Comparison of ENCODE assay signal across 10 cellular contexts in the genomic region with DNA sequence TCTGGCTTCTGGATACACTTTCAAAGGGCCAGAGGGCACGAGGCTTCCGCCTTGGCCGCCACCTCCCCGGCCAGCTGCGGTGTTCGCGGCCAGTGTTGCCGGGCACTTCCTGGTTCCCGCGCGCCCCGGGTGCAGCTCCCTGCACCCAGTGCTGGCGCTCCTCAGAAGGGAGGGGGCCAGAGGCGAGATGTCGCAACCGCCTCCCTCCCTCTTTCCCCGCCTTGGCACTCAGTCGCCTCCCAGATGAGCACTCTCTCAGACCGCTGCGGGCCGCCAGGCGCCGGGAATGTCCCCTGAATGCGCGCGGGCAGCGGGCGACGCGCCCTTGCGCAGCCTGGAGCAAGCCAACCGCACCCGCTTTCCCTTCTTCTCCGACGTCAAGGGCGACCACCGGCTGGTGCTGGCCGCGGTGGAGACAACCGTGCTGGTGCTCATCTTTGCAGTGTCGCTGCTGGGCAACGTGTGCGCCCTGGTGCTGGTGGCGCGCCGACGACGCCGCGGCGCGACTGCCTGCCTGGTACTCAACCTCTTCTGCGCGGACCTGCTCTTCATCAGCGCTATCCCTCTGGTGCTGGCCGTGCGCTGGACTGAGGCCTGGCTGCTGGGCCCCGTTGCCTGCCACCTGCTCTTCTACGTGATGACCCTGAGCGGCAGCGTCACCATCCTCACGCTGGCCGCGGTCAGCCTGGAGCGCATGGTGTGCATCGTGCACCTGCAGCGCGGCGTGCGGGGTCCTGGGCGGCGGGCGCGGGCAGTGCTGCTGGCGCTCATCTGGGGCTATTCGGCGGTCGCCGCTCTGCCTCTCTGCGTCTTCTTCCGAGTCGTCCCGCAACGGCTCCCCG. TPM values are rescaled to one million over a fixed set of nuclear protein-coding genes. Genes with fewer than 3 reads are reported as not detected.
A peak's percentile ranks its signal among the peaks of the same experiment; 100 is the strongest.
DNase-seq lines count a peak whose midpoint lies in the region; ATAC-seq and FAIRE-seq lines count a peak whose summit lies in the region.
"Had no signal": no experiment of that assay in that cellular context is flagged by ENCODE, and none has a peak within 500 bp of the region (broad histone marks: within the 10 kb centered on the region; RNA-seq: fewer than 3 reads in every experiment).

A gene (plus strand): TSS at position 231 of the 842 bp plus-strand sequence. CDS start 56 bp downstream, at position 287.

- peak within 1 kb of the TSS in 1 of 2 donors; percentile 5 for H3K4me3 ChIP-seq in aorta (ENCODE audit: low read length in 2 of 2)

- DNase-seq in T-helper 2 cell treated with Interferon-gamma antibody and Interleukin-4, amounts not matched to agents 5 μg/mL and 100 μg/mL, for 36 hours (ENCODE audit: low spot score) = no peak
- DNase-seq in T-helper 2 cell (no peak), ecto neural progenitor cell (ENCODE audit: low spot score) (peak; percentile 77), mucosa of gallbladder (ENCODE audit: low spot score) (peak; percentile 69), aorta (peak in 1 of 2 donors; percentile 76), HUDEP-2 (lab: John Stamatoyannopoulos, UW; ENCODE audit: unreplicated experiment in 76 of 76) (no peak), GM19239 (ENCODE audit: insufficient read length, low spot score) (no peak)
- DNase-seq: CD4-positive, CD25-positive, alpha-beta regulatory T cell had no signal

- peak; percentile 57 for ATAC-seq in aorta (ENCODE audit: low FRiP score)
- ATAC-seq in activated CD4-positive, CD25-positive, alpha-beta regulatory T cell treated with anti-CD3 and anti-CD28 coated beads, Interleukin-2, amount 50 U/mL, for 24 hours = no peak

- 0 to 1% methylated on average over 74 to 85 of the region's 85 CpGs for WGBS in aorta, 2 donors

- intact Hi-C loops in aorta (cut with DNase I) = no loop called here

- H3K4me1 Mint-ChIP-seq in T-helper 2 cell treated with Interferon-gamma antibody and Interleukin-4, amounts not matched to agents 5 μg/mL and 100 μg/mL, for 36 hours (ENCODE audit: low read depth) = no peaks in the 10 kb centered on the region

- no peak within 1 kb of the TSS for H3K27ac ChIP-seq in aorta (ENCODE audit: low read depth in 1 of 2, low read length in 2 of 2)

- H3K27me3 ChIP-seq in aorta (ENCODE audit: control insufficient read depth in 1 of 2, insufficient read depth in 2 of 2, low read length in 1 of 2) = no peaks in the 10 kb centered on the region

- FAIRE-seq in GM19239 (lab: Jason Lieb, UNC) = no peak

- H3K9me3 Mint-ChIP-seq in T-helper 2 cell treated with Interferon-gamma antibody and Interleukin-4, amounts not matched to agents 5 μg/mL and 100 μg/mL, for 36 hours = no peaks in the 10 kb centered on the region
- H3K9me3 Mint-ChIP-seq: CD4-positive, CD25-positive, alpha-beta regulatory T cell had no signal

- H3K27ac Mint-ChIP-seq in T-helper 2 cell treated with Interferon-gamma antibody and Interleukin-4, amounts not matched to agents 5 μg/mL and 100 μg/mL, for 36 hours = no peak within 1 kb of the TSS
- H3K27ac Mint-ChIP-seq: CD4-positive, CD25-positive, alpha-beta regulatory T cell had no signal

- H3K36me3 ChIP-seq in aorta (ENCODE audit: control insufficient read depth in 1 of 2, insufficient read depth in 2 of 2, low read length in 1 of 2) = no peaks in the 10 kb centered on the region

- no peaks in the 10 kb centered on the region for H3K4me1 ChIP-seq in aorta (ENCODE audit: control insufficient read depth in 1 of 2, insufficient read depth in 2 of 2, low read length in 2 of 2)

- peak within 1 kb of the TSS; percentile 21 for H3K4me3 Mint-ChIP-seq in T-helper 2 cell treated with Interferon-gamma antibody and Interleukin-4, amounts not matched to agents 5 μg/mL and 100 μg/mL, for 36 hours
- H3K4me3 Mint-ChIP-seq: CD4-positive, CD25-positive, alpha-beta regulatory T cell had no signal

- H3K27me3 Mint-ChIP-seq in T-helper 2 cell treated with Interferon-gamma antibody and Interleukin-4, amounts not matched to agents 5 μg/mL and 100 μg/mL, for 36 hours (ENCODE audit: low read depth) = peaks cover 60% of the 10 kb centered on the region

- no peaks in the 10 kb centered on the region for H3K9me3 ChIP-seq in aorta (ENCODE audit: control insufficient read depth, low read length)

- no peaks in the 10 kb centered on the region for H3K36me3 Mint-ChIP-seq in T-helper 2 cell treated with Interferon-gamma antibody and Interleukin-4, amounts not matched to agents 5 μg/mL and 100 μg/mL, for 36 hours (ENCODE audit: low read depth)

RNA-seq across cellular contexts. Expression of the gene that starts here (rescaled TPM):
- 6.1 TPM for total RNA-seq in mucosa of gallbladder
- total RNA-seq in aorta = under 1 TPM; 0.12 to 0.16 TPM
- under 1 TPM in 1 of 2 donors, not detected in 1; 0.63 TPM for polyA plus RNA-seq in aorta
- total RNA-seq: CD4-positive, CD25-positive, alpha-beta regulatory T cell; T-helper 2 cell treated with Interferon-gamma antibody and Interleukin-4, amounts not matched to agents 100 ng/mL and 5 ng/mL, for 36 hours had no signal
- polyA plus RNA-seq: CD4-positive, CD25-positive, alpha-beta regulatory T cell had no signal

Comparison
In these comparisons a context has a peak if more than half of its experiments do, and no peak if none do; other contexts are left out.
1. Peak in ATAC-seq in aorta; RNA of the gene not detected or under 1 TPM.
2. DNase-seq: peak in ecto neural progenitor cell (single experiment) and mucosa of gallbladder (single experiment); none in T-helper 2 cell treated with Interferon-gamma antibody and Interleukin-4, amounts not matched to agents 5 μg/mL and 100 μg/mL, for 36 hours (single experiment), T-helper 2 cell (0 of 5), HUDEP-2 (0 of 76) and GM19239 (single experiment).